In the genomic region with DNA sequence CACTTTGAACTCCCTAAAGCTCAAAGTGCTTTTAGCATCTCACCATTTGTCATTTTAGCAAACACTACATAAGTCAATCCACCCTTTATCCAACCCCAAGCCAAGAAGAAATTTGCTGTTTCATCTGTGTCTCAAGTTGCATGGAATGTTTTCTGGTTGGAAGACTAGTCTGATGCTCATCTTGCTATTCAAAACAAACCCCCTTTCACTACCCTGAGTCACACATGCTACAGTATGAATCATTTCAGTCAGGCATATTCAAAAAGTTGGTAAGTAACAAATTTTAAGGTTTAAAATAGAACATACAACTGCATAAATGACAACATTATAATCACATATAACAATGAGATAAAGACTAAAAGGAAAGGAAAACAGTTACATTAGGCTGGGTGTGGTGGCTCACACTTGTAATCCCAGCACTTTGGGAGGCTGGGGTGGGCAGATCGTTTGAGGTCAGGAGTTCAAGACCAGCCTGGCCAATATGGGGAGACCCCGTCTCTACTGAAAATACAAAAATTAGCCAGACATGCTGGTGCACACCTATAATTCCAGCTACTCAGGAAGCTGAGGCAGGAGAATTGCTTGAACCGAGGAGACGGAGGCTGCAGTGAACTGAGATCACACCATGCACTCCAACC, we compare ENCODE assay signal across 13 cellular contexts. TPM values are rescaled to one million over a fixed set of nuclear protein-coding genes. Genes with fewer than 3 reads are reported as not detected.
A peak's percentile ranks its signal among the peaks of the same experiment; 100 is the strongest.
DNase-seq lines count a peak whose midpoint lies in the region; ATAC-seq and TF ChIP-seq lines count a peak whose summit lies in the region.
"Had no signal": no experiment of that assay in that cellular context is flagged by ENCODE, and none has a peak within 500 bp of the region (broad histone marks: within the 10 kb centered on the region; RNA-seq: fewer than 3 reads in every experiment).

No MANE protein-coding gene starts in this region.

- peak; percentile 91 for DNase-seq in Daoy (ENCODE audit: low read depth)
- DNase-seq in NCI-H460 (ENCODE audit: extremely low read depth, low read depth) = peak; percentile 88
- DNase-seq in brain pericyte (ENCODE audit: low read depth, low spot score) = peak; percentile 81
- DNase-seq in omental fat pad (ENCODE audit: low spot score) = no peak
- no peak for DNase-seq in COR-L47 (lab: John Stamatoyannopoulos, UW)
- DNase-seq in H7 = no peak
- DNase-seq: activated CD4-positive, alpha-beta T cell treated with anti-CD3 and anti-CD28 coated beads, Interleukin-2, amount 10 ng/mL, durations not matched to agents 7 days and 5 days; effector CD4-positive, alpha-beta T cell; NK-92 treated with Interleukin-12 subunit alpha and Interleukin-12 subunit beta, amount 100 ng/mL, for 24 hours; stimulated activated CD4-positive, alpha-beta T cell treated with anti-CD3 and anti-CD28 coated beads, Interleukin-2, amount 100 ng/mL, for 24 hours; upper lobe of left lung had no signal

- H3K36me3 ChIP-seq in H7 (replicated peaks; ENCODE audit: control insufficient read depth, insufficient read depth, low read length) = peaks cover 3% of the 10 kb centered on the region

- ATAC-seq in omental fat pad (ENCODE audit: low FRiP score) (peak; percentile 72), HG03280 (IDR thresholded peaks at IDR 0.05; ENCODE audit: unreplicated experiment) (no peak), HG03139 (IDR thresholded peaks at IDR 0.05; ENCODE audit: unreplicated experiment) (no peak)

- no peaks in the 10 kb centered on the region for H3K27me3 ChIP-seq in H7 (ENCODE audit: control insufficient read depth, insufficient read depth, low read length)
- H3K27me3 ChIP-seq: upper lobe of left lung had no signal

- no peak overlapping the region for H3K4me3 ChIP-seq in H7 (ENCODE audit: insufficient read depth, low read depth, low read length)
- H3K4me3 ChIP-seq: upper lobe of left lung had no signal

- TF ChIP-seq CTCF in omental fat pad (IDR thresholded peaks at IDR 0.05) = no peak

RNA-seq across cellular contexts. Expression of gene DSTYK, which starts 38.7 kb away (rescaled TPM):
- 5.0 and 6.2 TPM in 2 replicates for total RNA-seq in Daoy (2014; rRNA removed; shearing (Covaris generic))
- total RNA-seq in NCI-H460 (2014; rRNA removed; shearing (Covaris generic)) = 14.2 and 14.6 TPM in 2 replicates
- polyA plus RNA-seq in NCI-H460 (2014; cell fraction: nucleus; rRNA removed) = 7.3 and 10.4 TPM in 2 replicates
- total RNA-seq in omental fat pad = 10 to 100 TPM in 3 of 4 donors, 1 to 10 TPM in 1; 7.6 to 13.0 (median 11.4) TPM
- total RNA-seq in H7 (2014; rRNA removed; shearing (Covaris generic)) = 10.9 and 13.9 TPM in 2 replicates

RNA-seq across cellular contexts. Expression of gene RBBP5, which starts 51.1 kb away (rescaled TPM):
- 18.8 and 22.6 TPM in 2 replicates for total RNA-seq in Daoy (2014; rRNA removed; shearing (Covaris generic))
- 24.7 and 29.5 TPM in 2 replicates for total RNA-seq in NCI-H460 (2014; rRNA removed; shearing (Covaris generic))
- 10.4 and 35.3 TPM in 2 replicates for polyA plus RNA-seq in NCI-H460 (2014; cell fraction: nucleus; rRNA removed)
- 10 to 100 TPM; 11.9 to 15.6 (median 12.8) TPM for total RNA-seq in omental fat pad
- 21.7 and 24.6 TPM in 2 replicates for total RNA-seq in H7 (2014; rRNA removed; shearing (Covaris generic))

RNA-seq across cellular contexts. Expression of gene TMCC2, which starts 54.9 kb away (rescaled TPM):
- total RNA-seq in Daoy (2014; rRNA removed; shearing (Covaris generic)) = 3.2 and 4.8 TPM in 2 replicates
- total RNA-seq in NCI-H460 (2014; rRNA removed; shearing (Covaris generic)) = 1.5 and 1.8 TPM in 2 replicates
- polyA plus RNA-seq in NCI-H460 (2014; cell fraction: nucleus; rRNA removed) = 1.7 and 4.0 TPM in 2 replicates
- 1 to 10 TPM in 3 of 4 donors, under 1 TPM in 1; 0.96 to 4.9 (median 2.2) TPM for total RNA-seq in omental fat pad
- 13.6 and 19.3 TPM in 2 replicates for total RNA-seq in H7 (2014; rRNA removed; shearing (Covaris generic))

Comparison
In these comparisons a context has a peak if more than half of its experiments do, and no peak if none do; other contexts are left out.
1. DNase-seq: peak in Daoy (single experiment), NCI-H460 (single experiment) and brain pericyte (single experiment); none in omental fat pad (single experiment), COR-L47 (single experiment) and H7 (single experiment).